Comparison of ENCODE assay signal across 17 cellular contexts in the genomic region with DNA sequence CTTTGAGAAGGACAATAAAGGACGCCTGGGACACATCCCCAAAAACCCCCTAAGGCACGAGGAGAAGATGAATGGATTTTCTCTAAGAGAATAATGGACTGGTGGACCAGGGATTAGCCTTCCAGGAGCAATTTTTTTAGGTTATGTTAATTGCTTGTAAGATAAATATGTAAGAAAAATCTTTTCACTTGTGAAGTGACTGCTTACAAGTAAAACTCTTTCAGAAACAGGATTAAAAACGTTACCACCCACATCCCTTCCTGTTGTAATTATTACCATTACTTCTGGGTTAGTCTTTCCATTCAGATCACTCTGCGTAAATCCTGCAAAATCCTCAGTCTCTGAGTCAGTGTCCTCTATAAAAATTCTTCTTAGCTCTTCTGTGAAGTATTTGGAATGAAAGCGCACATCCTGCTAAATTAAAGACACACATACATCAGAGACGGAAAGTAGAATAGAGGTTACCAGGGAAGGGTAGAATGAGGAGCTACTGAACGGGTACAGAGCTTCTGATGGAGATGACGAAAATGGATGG. TPM values are rescaled to one million over a fixed set of nuclear protein-coding genes. Genes with fewer than 3 reads are reported as not detected.
A peak's percentile ranks its signal among the peaks of the same experiment; 100 is the strongest.
DNase-seq lines count a peak whose midpoint lies in the region; TF ChIP-seq lines count a peak whose summit lies in the region.
"Had no signal": no experiment of that assay in that cellular context is flagged by ENCODE, and none has a peak within 500 bp of the region (broad histone marks: within the 10 kb centered on the region; RNA-seq: fewer than 3 reads in every experiment).

No MANE protein-coding gene starts in this region.

- CTCF ChIA-PET in BJ (lab: Yijun Ruan, JAX): interaction anchor here (0.8 kb wide), 1 partner anchor 12 kb away, joined by 3 read pairs; no protein-coding TSS in a partner anchor

- H3K27me3 ChIP-seq in BJ (ENCODE audit: control insufficient read depth, insufficient read depth, low read length): no peaks in the 10 kb centered on the region

- H3K36me3 ChIP-seq in BJ (ENCODE audit: control insufficient read depth, insufficient read depth, low read length): peaks cover 2% of the 10 kb centered on the region; the same call in 1 of the 2 replicates

- TF ChIP-seq CTCF in BJ (IDR thresholded peaks at IDR 0.05; ENCODE audit: insufficient read depth, low read depth, low read length) (no peak), HFF-Myc (IDR thresholded peaks at IDR 0.05; ENCODE audit: low read depth, low read length, missing control alignments) (no peak), astrocyte of the spinal cord (IDR thresholded peaks at IDR 0.05; ENCODE audit: low read depth, low read length) (no peak)

- POLR2A ChIA-PET in BJ (lab: Charles Lee): no interaction called here

- in situ Hi-C loops in astrocyte of the spinal cord (cut with HindIII; ENCODE audit: low sequenced_read_pairs): no loop called here

- DNase-seq in BJ (ENCODE audit: low read depth) (peak; percentile 92), HFF-Myc (ENCODE audit: extremely low read depth, low read depth) (peak; percentile 68), astrocyte of the spinal cord (ENCODE audit: low read depth, low spot score) (peak; percentile 22), putamen (ENCODE audit: low spot score) (peak; percentile 64), medulla oblongata (ENCODE audit: extremely low spot score) (no peak), DMS 273 treated with DMSO at 0.1 percent for 48 hours (lab: John Stamatoyannopoulos, UW) (no peak)
- DNase-seq in activated T-cell treated with anti-CD3 and anti-CD28 coated beads, Interleukin-2, amount 50 U/mL, for 48 hours: no peak
- DNase-seq: activated CD4-positive, alpha-beta T cell treated with anti-CD3 and anti-CD28 coated beads for 48 hours; activated naive CD8-positive, alpha-beta T cell treated with anti-CD3 and anti-CD28 coated beads, Interleukin-2, amount 10 ng/mL, durations not matched to agents 7 days and 5 days; C1 segment of cervical spinal cord; Calu3; NCI-H1417 treated with DMSO at 0.1 percent for 48 hours; NCI-H524 treated with DMSO at 0.1 percent for 48 hours; posterior cingulate gyrus; stimulated activated CD4-positive, alpha-beta T cell treated with anti-CD3 and anti-CD28 coated beads, Interleukin-4, amount 100 ng/mL, for 1 hour; stimulated activated naive CD8-positive, alpha-beta T cell treated with anti-CD3 and anti-CD28 coated beads, Interleukin-15, amount 100 ng/mL, for 72 hours; trophoblast cell had no signal

- H3K4me3 ChIP-seq in BJ (ENCODE audit: low read depth, low read length) (no peak overlapping the region), HFF-Myc (replicated peaks; ENCODE audit: low read depth, low read length) (no peak overlapping the region), astrocyte of the spinal cord (ENCODE audit: low read depth, low read length) (no peak overlapping the region)

RNA-seq across cellular contexts. Expression of gene CDCA7L, which starts 34.3 kb away (rescaled TPM):
- 34.0 and 41.4 TPM in 2 replicates for polyA plus RNA-seq in BJ (2011; rRNA removed)
- 43.2 and 66.0 TPM in 2 replicates for polyA minus RNA-seq in BJ (2011; rRNA and poly(A)+ RNA removed)

Comparison
In these comparisons a context has a peak if more than half of its experiments do, and no peak if none do; other contexts are left out.
1. DNase-seq: peak in BJ (single experiment), HFF-Myc (single experiment), astrocyte of the spinal cord (single experiment) and putamen (single experiment); none in medulla oblongata (single experiment), activated T-cell treated with anti-CD3 and anti-CD28 coated beads, Interleukin-2, amount 50 U/mL, for 48 hours (0 of 2) and DMS 273 treated with DMSO at 0.1 percent for 48 hours (single experiment).